Comparison of ENCODE assay signal across 1 cellular context in the genomic region with DNA sequence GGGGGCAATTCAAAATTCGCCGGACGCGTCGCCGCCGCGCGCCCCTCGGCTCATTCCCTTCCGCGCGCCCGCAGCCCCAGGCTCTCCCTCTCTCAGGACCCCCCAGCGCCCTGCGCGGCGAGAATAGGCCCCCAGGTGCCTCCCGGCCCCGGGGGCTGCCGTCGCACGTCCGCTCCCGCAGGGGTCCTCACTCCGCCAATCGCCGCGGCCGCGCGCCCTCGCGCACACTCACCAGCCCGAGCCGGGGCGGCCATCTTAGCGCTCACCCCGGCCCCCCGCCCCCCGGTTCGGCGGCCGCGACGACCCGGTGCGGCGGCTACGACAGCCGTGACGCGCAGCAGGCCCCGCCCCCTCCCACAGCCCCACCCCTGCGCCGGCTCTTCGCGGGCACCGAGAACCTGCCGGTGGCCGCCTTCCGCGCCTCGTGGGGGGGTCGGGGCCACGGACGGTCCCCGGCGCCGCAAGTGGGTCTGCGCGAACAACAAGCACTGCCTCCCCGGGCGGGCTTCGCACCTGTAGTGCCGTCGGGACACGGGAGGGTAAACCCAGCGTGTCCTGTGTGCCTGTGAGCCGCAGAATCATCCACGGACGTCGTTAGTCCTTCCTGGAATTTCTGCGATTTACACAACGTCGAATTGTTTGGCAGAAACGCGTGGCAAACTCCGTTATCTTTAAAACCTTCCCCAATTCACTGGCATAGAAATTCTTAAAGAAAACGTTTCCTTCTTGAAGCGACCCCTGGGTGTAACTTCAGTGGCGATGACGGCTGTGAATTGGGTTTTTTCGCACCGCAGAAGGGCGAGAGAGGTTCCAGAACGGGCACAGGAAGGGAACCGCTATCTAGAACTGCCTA.
A peak's percentile ranks its signal among the peaks of the same experiment; 100 is the strongest.
TF ChIP-seq lines count a peak whose summit lies in the region.

No MANE protein-coding gene starts in this region.

TF ChIP-seq in GM23338, 12 proteins besides CTCF, POLR2A, EP300 and RAD21 (continued from another document):
- TF ChIP-seq, protein P1, sequence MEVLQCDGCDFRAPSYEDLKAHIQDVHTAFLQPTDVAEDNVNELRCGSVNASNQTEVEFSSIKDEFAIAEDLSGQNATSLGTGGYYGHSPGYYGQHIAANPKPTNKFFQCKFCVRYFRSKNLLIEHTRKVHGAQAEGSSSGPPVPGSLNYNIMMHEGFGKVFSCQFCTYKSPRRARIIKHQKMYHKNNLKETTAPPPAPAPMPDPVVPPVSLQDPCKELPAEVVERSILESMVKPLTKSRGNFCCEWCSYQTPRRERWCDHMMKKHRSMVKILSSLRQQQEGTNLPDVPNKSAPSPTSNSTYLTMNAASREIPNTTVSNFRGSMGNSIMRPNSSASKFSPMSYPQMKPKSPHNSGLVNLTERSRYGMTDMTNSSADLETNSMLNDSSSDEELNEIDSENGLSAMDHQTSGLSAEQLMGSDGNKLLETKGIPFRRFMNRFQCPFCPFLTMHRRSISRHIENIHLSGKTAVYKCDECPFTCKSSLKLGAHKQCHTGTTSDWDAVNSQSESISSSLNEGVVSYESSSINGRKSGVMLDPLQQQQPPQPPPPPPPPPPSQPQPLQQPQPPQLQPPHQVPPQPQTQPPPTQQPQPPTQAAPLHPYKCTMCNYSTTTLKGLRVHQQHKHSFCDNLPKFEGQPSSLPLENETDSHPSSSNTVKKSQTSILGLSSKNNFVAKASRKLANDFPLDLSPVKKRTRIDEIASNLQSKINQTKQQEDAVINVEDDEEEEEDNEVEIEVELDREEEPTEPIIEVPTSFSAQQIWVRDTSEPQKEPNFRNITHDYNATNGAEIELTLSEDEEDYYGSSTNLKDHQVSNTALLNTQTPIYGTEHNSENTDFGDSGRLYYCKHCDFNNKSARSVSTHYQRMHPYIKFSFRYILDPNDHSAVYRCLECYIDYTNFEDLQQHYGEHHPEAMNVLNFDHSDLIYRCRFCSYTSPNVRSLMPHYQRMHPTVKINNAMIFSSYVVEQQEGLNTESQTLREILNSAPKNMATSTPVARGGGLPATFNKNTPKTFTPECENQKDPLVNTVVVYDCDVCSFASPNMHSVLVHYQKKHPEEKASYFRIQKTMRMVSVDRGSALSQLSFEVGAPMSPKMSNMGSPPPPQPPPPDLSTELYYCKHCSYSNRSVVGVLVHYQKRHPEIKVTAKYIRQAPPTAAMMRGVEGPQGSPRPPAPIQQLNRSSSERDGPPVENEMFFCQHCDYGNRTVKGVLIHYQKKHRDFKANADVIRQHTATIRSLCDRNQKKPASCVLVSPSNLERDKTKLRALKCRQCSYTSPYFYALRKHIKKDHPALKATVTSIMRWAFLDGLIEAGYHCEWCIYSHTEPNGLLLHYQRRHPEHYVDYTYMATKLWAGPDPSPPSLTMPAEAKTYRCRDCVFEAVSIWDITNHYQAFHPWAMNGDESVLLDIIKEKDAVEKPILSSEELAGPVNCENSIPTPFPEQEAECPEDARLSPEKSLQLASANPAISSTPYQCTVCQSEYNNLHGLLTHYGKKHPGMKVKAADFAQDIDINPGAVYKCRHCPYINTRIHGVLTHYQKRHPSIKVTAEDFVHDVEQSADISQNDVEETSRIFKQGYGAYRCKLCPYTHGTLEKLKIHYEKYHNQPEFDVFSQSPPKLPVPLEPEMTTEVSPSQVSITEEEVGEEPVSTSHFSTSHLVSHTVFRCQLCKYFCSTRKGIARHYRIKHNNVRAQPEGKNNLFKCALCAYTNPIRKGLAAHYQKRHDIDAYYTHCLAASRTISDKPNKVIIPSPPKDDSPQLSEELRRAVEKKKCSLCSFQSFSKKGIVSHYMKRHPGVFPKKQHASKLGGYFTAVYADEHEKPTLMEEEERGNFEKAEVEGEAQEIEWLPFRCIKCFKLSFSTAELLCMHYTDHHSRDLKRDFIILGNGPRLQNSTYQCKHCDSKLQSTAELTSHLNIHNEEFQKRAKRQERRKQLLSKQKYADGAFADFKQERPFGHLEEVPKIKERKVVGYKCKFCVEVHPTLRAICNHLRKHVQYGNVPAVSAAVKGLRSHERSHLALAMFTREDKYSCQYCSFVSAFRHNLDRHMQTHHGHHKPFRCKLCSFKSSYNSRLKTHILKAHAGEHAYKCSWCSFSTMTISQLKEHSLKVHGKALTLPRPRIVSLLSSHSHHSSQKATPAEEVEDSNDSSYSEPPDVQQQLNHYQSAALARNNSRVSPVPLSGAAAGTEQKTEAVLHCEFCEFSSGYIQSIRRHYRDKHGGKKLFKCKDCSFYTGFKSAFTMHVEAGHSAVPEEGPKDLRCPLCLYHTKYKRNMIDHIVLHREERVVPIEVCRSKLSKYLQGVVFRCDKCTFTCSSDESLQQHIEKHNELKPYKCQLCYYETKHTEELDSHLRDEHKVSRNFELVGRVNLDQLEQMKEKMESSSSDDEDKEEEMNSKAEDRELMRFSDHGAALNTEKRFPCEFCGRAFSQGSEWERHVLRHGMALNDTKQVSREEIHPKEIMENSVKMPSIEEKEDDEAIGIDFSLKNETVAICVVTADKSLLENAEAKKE (CRISPR knock-in tag; IDR thresholded peaks at IDR 0.05) = no peak
- TF ChIP-seq JUNB (IDR thresholded peaks at IDR 0.05; ENCODE audit: unreplicated experiment) (no peak), EZH2phosphoT487 (IDR thresholded peaks at IDR 0.05; ENCODE audit: unreplicated experiment) (no peak), STAT1 (IDR thresholded peaks at IDR 0.05; ENCODE audit: unreplicated experiment) (no peak), EZH2 (IDR thresholded peaks at IDR 0.05; ENCODE audit: low read depth, unreplicated experiment) (no peak), CREB1 (CRISPR knock-in tag; IDR thresholded peaks at IDR 0.05; ENCODE audit: low read depth) (peak; percentile 88)
- TF ChIP-seq, protein P2, sequence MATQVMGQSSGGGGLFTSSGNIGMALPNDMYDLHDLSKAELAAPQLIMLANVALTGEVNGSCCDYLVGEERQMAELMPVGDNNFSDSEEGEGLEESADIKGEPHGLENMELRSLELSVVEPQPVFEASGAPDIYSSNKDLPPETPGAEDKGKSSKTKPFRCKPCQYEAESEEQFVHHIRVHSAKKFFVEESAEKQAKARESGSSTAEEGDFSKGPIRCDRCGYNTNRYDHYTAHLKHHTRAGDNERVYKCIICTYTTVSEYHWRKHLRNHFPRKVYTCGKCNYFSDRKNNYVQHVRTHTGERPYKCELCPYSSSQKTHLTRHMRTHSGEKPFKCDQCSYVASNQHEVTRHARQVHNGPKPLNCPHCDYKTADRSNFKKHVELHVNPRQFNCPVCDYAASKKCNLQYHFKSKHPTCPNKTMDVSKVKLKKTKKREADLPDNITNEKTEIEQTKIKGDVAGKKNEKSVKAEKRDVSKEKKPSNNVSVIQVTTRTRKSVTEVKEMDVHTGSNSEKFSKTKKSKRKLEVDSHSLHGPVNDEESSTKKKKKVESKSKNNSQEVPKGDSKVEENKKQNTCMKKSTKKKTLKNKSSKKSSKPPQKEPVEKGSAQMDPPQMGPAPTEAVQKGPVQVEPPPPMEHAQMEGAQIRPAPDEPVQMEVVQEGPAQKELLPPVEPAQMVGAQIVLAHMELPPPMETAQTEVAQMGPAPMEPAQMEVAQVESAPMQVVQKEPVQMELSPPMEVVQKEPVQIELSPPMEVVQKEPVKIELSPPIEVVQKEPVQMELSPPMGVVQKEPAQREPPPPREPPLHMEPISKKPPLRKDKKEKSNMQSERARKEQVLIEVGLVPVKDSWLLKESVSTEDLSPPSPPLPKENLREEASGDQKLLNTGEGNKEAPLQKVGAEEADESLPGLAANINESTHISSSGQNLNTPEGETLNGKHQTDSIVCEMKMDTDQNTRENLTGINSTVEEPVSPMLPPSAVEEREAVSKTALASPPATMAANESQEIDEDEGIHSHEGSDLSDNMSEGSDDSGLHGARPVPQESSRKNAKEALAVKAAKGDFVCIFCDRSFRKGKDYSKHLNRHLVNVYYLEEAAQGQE (IDR thresholded peaks at IDR 0.05; ENCODE audit: unreplicated experiment) = no peak
